ENCODE assay signal across 11 cellular contexts in the genomic region with DNA sequence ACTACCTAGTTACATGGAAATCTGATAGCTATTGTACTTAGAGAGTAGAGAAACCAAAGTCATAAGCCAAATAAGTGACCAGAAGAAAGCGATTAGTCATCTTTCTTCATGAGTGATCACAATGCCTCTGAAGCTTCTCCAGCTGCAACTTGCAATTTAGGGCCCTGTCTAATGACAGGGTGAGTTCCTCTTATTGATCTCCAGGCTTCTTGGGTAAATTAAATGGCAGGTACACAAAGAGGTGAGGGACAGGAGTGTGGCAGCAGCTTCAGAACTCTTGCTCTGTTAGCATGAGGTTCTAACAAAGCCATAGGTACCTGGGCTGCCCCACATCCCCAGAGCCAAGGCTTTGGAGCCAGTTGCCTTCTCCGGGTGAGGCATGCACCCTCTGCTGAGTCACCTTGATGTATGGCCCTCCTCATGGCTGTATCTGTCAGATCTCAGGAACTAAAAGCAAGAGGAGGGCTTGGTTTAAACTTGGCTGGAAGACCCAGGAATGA.
DNase-seq lines count a peak whose midpoint lies in the region; ATAC-seq and TF ChIP-seq lines count a peak whose summit lies in the region.
"Had no signal": no experiment of that assay in that cellular context is flagged by ENCODE, and none has a peak within 500 bp of the region (broad histone marks: within the 10 kb centered on the region; RNA-seq: fewer than 3 reads in every experiment).

No MANE protein-coding gene starts in this region.

- no peaks in the 10 kb centered on the region for H3K27me3 ChIP-seq in PC-9 (ENCODE audit: insufficient read depth, low read depth)
- no peaks in the 10 kb centered on the region for H3K27me3 ChIP-seq in SJCRH30

- no peak for ATAC-seq in natural killer cell treated with Interleukin-12 subunit alpha and Interleukin-12 subunit beta and Interleukin-15 and Interleukin-18, amount 100 ng/mL, for 72 hours
- ATAC-seq in natural killer cell, result no peak
- ATAC-seq in HG03066 (IDR thresholded peaks at IDR 0.05; ENCODE audit: low read depth, unreplicated experiment), result peak; percentile 40
- ATAC-seq in T-helper 17 cell, result no peak
- ATAC-seq in GM21367 (IDR thresholded peaks at IDR 0.05; ENCODE audit: unreplicated experiment), result no peak
- ATAC-seq: left cardiac atrium had no signal

- H2AFZ ChIP-seq in PC-9, result no peak overlapping the region

- no TSS peak for BruUV-seq in PC-9 (replicated peaks; lab: Mats Ljungman, UMichigan)

- peak overlapping the region; percentile 46 for H3K4me3 Mint-ChIP-seq in natural killer cell treated with Interleukin-12 subunit alpha and Interleukin-12 subunit beta and Interleukin-15 and Interleukin-18, amount 100 ng/mL, for 72 hours
- H3K4me3 Mint-ChIP-seq in natural killer cell, result no peak overlapping the region
- no peak overlapping the region for H3K4me3 Mint-ChIP-seq in T-helper 17 cell

- no peaks in the 10 kb centered on the region for H3K27me3 Mint-ChIP-seq in natural killer cell treated with Interleukin-12 subunit alpha and Interleukin-12 subunit beta and Interleukin-15 and Interleukin-18, amount 100 ng/mL, for 72 hours
- no peaks in the 10 kb centered on the region for H3K27me3 Mint-ChIP-seq in natural killer cell (ENCODE audit: low read depth in 2 of 2)
- no peaks in the 10 kb centered on the region for H3K27me3 Mint-ChIP-seq in T-helper 17 cell

- H3K9me3 ChIP-seq in PC-9 (ENCODE audit: insufficient read depth, low read depth) (no peaks in the 10 kb centered on the region), T-helper 17 cell (ENCODE audit: control insufficient read depth, low read length, poor library complexity, severe bottlenecking) (no peaks in the 10 kb centered on the region), SJCRH30 (replicated peaks) (no peaks in the 10 kb centered on the region)

- peak overlapping the region; percentile 31 for H3K4me2 ChIP-seq in PC-9

- no peak for DNase-seq in natural killer cell treated with Interleukin-12 subunit alpha and Interleukin-12 subunit beta and Interleukin-15 and Interleukin-18, amount 100 ng/mL, for 72 hours (ENCODE audit: low spot score)
- no peak for DNase-seq in natural killer cell
- DNase-seq in PC-9, result peak; percentile 21 to 87
- DNase-seq in T-helper 17 cell, result no peak
- DNase-seq in SJCRH30, result no peak
- DNase-seq in NCI-H526 (lab: John Stamatoyannopoulos, UW), result no peak
- DNase-seq: activated naive CD4-positive, alpha-beta T cell; left cardiac atrium; NCI-H2081 had no signal

- H3K9me3 Mint-ChIP-seq in natural killer cell treated with Interleukin-12 subunit alpha and Interleukin-12 subunit beta and Interleukin-15 and Interleukin-18, amount 100 ng/mL, for 72 hours, result no peaks in the 10 kb centered on the region
- no peaks in the 10 kb centered on the region for H3K9me3 Mint-ChIP-seq in natural killer cell

- H3K27ac Mint-ChIP-seq in natural killer cell treated with Interleukin-12 subunit alpha and Interleukin-12 subunit beta and Interleukin-15 and Interleukin-18, amount 100 ng/mL, for 72 hours, result peak overlapping the region; percentile 19 to 36
- H3K27ac Mint-ChIP-seq in natural killer cell (no peak overlapping the region), T-helper 17 cell (no peak overlapping the region)

- no peaks in the 10 kb centered on the region for H3K79me2 ChIP-seq in PC-9 (ENCODE audit: low read depth)

- TF ChIP-seq CTCF in natural killer cell (IDR thresholded peaks at IDR 0.05) (no peak), PC-9 (conservative IDR thresholded peaks at IDR 0.05) (no peak)

- H3F3A ChIP-seq in PC-9 (ENCODE audit: insufficient read depth, low read depth), result peaks cover 20% of the 10 kb centered on the region

- no peaks in the 10 kb centered on the region for H4K20me1 ChIP-seq in PC-9 (ENCODE audit: insufficient read depth)

- H3K36me3 ChIP-seq in PC-9 (ENCODE audit: low read depth), result no peaks in the 10 kb centered on the region
- H3K36me3 ChIP-seq in SJCRH30, result no peaks in the 10 kb centered on the region

- H3K4me1 Mint-ChIP-seq in natural killer cell treated with Interleukin-12 subunit alpha and Interleukin-12 subunit beta and Interleukin-15 and Interleukin-18, amount 100 ng/mL, for 72 hours (ENCODE audit: low read depth in 2 of 2), result peaks cover 63 to 87% of the 10 kb centered on the region in 2 donors
- H3K4me1 Mint-ChIP-seq in natural killer cell (peaks cover 63 to 68% of the 10 kb centered on the region in 2 donors), T-helper 17 cell (peaks cover 23% of the 10 kb centered on the region)

- H3K4me3 ChIP-seq in PC-9 (no peak overlapping the region), SJCRH30 (no peak overlapping the region)

- POLR2A ChIA-PET in PC-9 (lab: Charles Lee; ENCODE audit: unreplicated experiment), result interaction anchor here (0.5 to 0.7 kb wide), 4 partner anchors 9 to 753 kb away, joined by 3 to 8 read pairs (median 4); no protein-coding TSS in a partner anchor

- peaks cover 8% of the 10 kb centered on the region for H3K36me3 Mint-ChIP-seq in natural killer cell treated with Interleukin-12 subunit alpha and Interleukin-12 subunit beta and Interleukin-15 and Interleukin-18, amount 100 ng/mL, for 72 hours
- H3K36me3 Mint-ChIP-seq in natural killer cell, result no peaks in the 10 kb centered on the region
- no peaks in the 10 kb centered on the region for H3K36me3 Mint-ChIP-seq in T-helper 17 cell (ENCODE audit: low read depth)

- intact Hi-C loops in natural killer cell (cut with micrococcal nuclease) (no loop called here), PC-9 (cut with micrococcal nuclease; ENCODE audit: unreplicated experiment) (loop anchor here (1.0 to 5.0 kb wide), 2 partner anchors 28 to 50 kb away; no protein-coding TSS in a partner anchor)

- H3K27ac ChIP-seq in PC-9 (peak overlapping the region; percentile 55), SJCRH30 (no peak overlapping the region)

- H3K4me1 ChIP-seq in PC-9 (replicated peaks; ENCODE audit: insufficient read depth) (peaks cover 45% of the 10 kb centered on the region), SJCRH30 (no peaks in the 10 kb centered on the region)

- CTCF ChIA-PET in PC-9 (lab: Charles Lee), result no interaction called here

- no peaks in the 10 kb centered on the region for H3K9me2 ChIP-seq in PC-9 (ENCODE audit: insufficient read depth)

Comparison
In these comparisons a context has a peak if more than half of its experiments do, and no peak if none do; other contexts are left out.
1. H3K27ac Mint-ChIP-seq: peak in natural killer cell treated with Interleukin-12 subunit alpha and Interleukin-12 subunit beta and Interleukin-15 and Interleukin-18, amount 100 ng/mL, for 72 hours (2 of 2); none in natural killer cell (0 of 2) and T-helper 17 cell (single experiment).
2. DNase-seq: peak in PC-9 (2 of 2); none in natural killer cell treated with Interleukin-12 subunit alpha and Interleukin-12 subunit beta and Interleukin-15 and Interleukin-18, amount 100 ng/mL, for 72 hours (single experiment), natural killer cell (single experiment), T-helper 17 cell (0 of 3), SJCRH30 (0 of 2) and NCI-H526 (0 of 2).